Comparison of ENCODE assay signal across 8 cellular contexts in genomic region chr7:135147899-135148721, GRCh38. TPM values are rescaled to one million over a fixed set of nuclear protein-coding genes. Genes with fewer than 3 reads are reported as not detected.
DNase-seq lines count a peak whose midpoint lies in the region; ATAC-seq and TF ChIP-seq lines count a peak whose summit lies in the region.

Gene TMEM140, plus strand, starts transcription at chr7:135148072. Its CDS starts 16,370 bp downstream, at chr7:135164442.

- peaks cover 3% of the 10 kb centered on the region; the same call in 1 of the 3 replicates for H3K9me3 Mint-ChIP-seq in GM23338

- H3K27ac Mint-ChIP-seq in GM23338 = no peak within 1 kb of the TSS; the same call in 1 of the 2 replicates

- 6 to 23% (median 13%) methylated on average over 13 of the region's 13 CpGs for WGBS in psoas muscle, 3 donors

- H3F3A ChIP-seq in GM23338 (replicated peaks; ENCODE audit: low read depth) = no peaks in the 10 kb centered on the region
- H3F3A ChIP-seq in MM.1S (ENCODE audit: insufficient read depth, low read length) = peaks cover 30% of the 10 kb centered on the region

- peak within 1 kb of the TSS; percentile 78 for H3K9ac ChIP-seq in MM.1S (ENCODE audit: low read length)

- TF ChIP-seq CTCF in GM12875 (IDR thresholded peaks at IDR 0.05; ENCODE audit: borderline replicate concordance, insufficient read depth, low read depth, low read length) (no peak), GM23338 (conservative IDR thresholded peaks at IDR 0.05; ENCODE audit: low read depth in 2 of 2) (no peak), MM.1S (IDR thresholded peaks at IDR 0.05; ENCODE audit: low read length) (peak; percentile 19; the same call in 1 of the 2 replicates), psoas muscle (IDR thresholded peaks at IDR 0.05) (no peak)

- H3K4me1 Mint-ChIP-seq in GM23338 = peaks cover 8% of the 10 kb centered on the region; the same call in 2 of the 3 replicates

- no peaks in the 10 kb centered on the region for H3K9me3 ChIP-seq in MM.1S (replicated peaks; ENCODE audit: insufficient read depth, low read length)
- no peaks in the 10 kb centered on the region for H3K9me3 ChIP-seq in psoas muscle

- intact Hi-C loops in psoas muscle (cut with DNase I) = loop anchor here (2.0 to 5.0 kb wide), 3 partner anchors 17 to 161 kb away; partner anchors contain the start of gene AGBL3 (in 1 of the 2)

- no peaks in the 10 kb centered on the region; the same call in 2 of the 3 replicates for H3K36me3 Mint-ChIP-seq in GM23338 (ENCODE audit: low read depth)

- H3K27ac ChIP-seq in GM23338 (ENCODE audit: low read depth) = no peak within 1 kb of the TSS
- peak within 1 kb of the TSS; percentile 89 for H3K27ac ChIP-seq in MM.1S (ENCODE audit: low read length)
- peak within 1 kb of the TSS; percentile 97 for H3K27ac ChIP-seq in psoas muscle

- 0 out of 2 replicates have a peak, but pooled peaks cover 3% of the 10 kb centered on the region for H4K20me1 ChIP-seq in GM23338 (replicated peaks; ENCODE audit: insufficient read depth)
- no peaks in the 10 kb centered on the region for H4K20me1 ChIP-seq in MM.1S (ENCODE audit: insufficient read depth, low read length)

- DNase-seq in GM23338 (ENCODE audit: low spot score) (no peak), MM.1S (peak; percentile 96), fibroblast of the conjunctiva (ENCODE audit: low read depth) (peak; percentile 26), psoas muscle (peak in 1 of 2 donors; percentile 77), middle frontal gyrus (ENCODE audit: extremely low spot score, low spot score) (no peak), NCI-H524 treated with DMSO at 0.1 percent for 48 hours (lab: John Stamatoyannopoulos, UW) (no peak)
- DNase-seq in activated T-cell treated with anti-CD3 and anti-CD28 coated beads, Interleukin-2, amount 50 U/mL, for 1 hour = peak; percentile 59

- ATAC-seq in GM23338 (no peak), psoas muscle (peak; percentile 73 to 84 (median 79))

- no peaks in the 10 kb centered on the region; the same call in 1 of the 2 replicates for H3K4me1 ChIP-seq in GM23338 (ENCODE audit: insufficient read depth)
- H3K4me1 ChIP-seq in MM.1S (ENCODE audit: low read length) = peaks cover 34% of the 10 kb centered on the region
- H3K4me1 ChIP-seq in psoas muscle = peaks cover 40% of the 10 kb centered on the region

- H3K4me2 ChIP-seq in GM23338 = no peak within 1 kb of the TSS
- H3K4me2 ChIP-seq in MM.1S (ENCODE audit: low read depth, low read length) = peak within 1 kb of the TSS; percentile 84

- peak within 1 kb of the TSS; percentile 21; the same call in 1 of the 2 replicates for H2AFZ ChIP-seq in GM23338
- H2AFZ ChIP-seq in MM.1S (ENCODE audit: low read length) = peak within 1 kb of the TSS; percentile 64

- no peaks in the 10 kb centered on the region for H3K27me3 ChIP-seq in GM23338 (ENCODE audit: insufficient read depth)
- H3K27me3 ChIP-seq in MM.1S (replicated peaks; ENCODE audit: insufficient read depth, low read length) = no peaks in the 10 kb centered on the region
- no peaks in the 10 kb centered on the region for H3K27me3 ChIP-seq in psoas muscle (ENCODE audit: insufficient read depth in 3 of 3, low read length in 2 of 3)

- H3K4me3 Mint-ChIP-seq in GM23338 = no peak within 1 kb of the TSS

- no peaks in the 10 kb centered on the region for H3K79me2 ChIP-seq in GM23338 (replicated peaks; ENCODE audit: insufficient read depth)
- peaks cover 43% of the 10 kb centered on the region for H3K79me2 ChIP-seq in MM.1S (ENCODE audit: low read length)

- H3K9me2 ChIP-seq in GM23338 (ENCODE audit: insufficient read depth) (0 out of 2 replicates have a peak, but pooled peaks cover 5% of the 10 kb centered on the region), MM.1S (replicated peaks; ENCODE audit: insufficient read depth, low read length) (no peaks in the 10 kb centered on the region)

- H3K36me3 ChIP-seq in GM23338 (ENCODE audit: insufficient read depth) (no peaks in the 10 kb centered on the region), MM.1S (replicated peaks; ENCODE audit: insufficient read depth, low read length) (no peaks in the 10 kb centered on the region), psoas muscle (ENCODE audit: insufficient read depth in 1 of 2, low read depth in 1 of 2) (peaks cover 0 to 24% of the 10 kb centered on the region in 2 donors)

- H3K27me3 Mint-ChIP-seq in GM23338 (ENCODE audit: insufficient read depth, low read depth, poor library complexity) = no peaks in the 10 kb centered on the region

- H3K4me3 ChIP-seq in GM12875 (ENCODE audit: low read depth, low read length) = peak within 1 kb of the TSS; percentile 50
- no peak within 1 kb of the TSS for H3K4me3 ChIP-seq in GM23338
- H3K4me3 ChIP-seq in MM.1S (ENCODE audit: low read length) = peak within 1 kb of the TSS; percentile 73
- peak within 1 kb of the TSS; percentile 78 for H3K4me3 ChIP-seq in psoas muscle

TF ChIP-seq in GM23338, 12 proteins besides CTCF, POLR2A, EP300 and RAD21:
- TF ChIP-seq POLR2AphosphoS5 (IDR thresholded peaks at IDR 0.05; ENCODE audit: low read depth) = no peak
- no peak for TF ChIP-seq EZH2 (IDR thresholded peaks at IDR 0.05; ENCODE audit: low read depth, unreplicated experiment)
- no peak for TF ChIP-seq ETS1 (IDR thresholded peaks at IDR 0.05)
- no peak for TF ChIP-seq STAT1 (IDR thresholded peaks at IDR 0.05; ENCODE audit: unreplicated experiment)
- TF ChIP-seq ZNF331 (CRISPR knock-in tag; IDR thresholded peaks at IDR 0.05; ENCODE audit: low read depth) = no peak
- TF ChIP-seq ZNF114 (CRISPR knock-in tag; IDR thresholded peaks at IDR 0.05) = no peak
- no peak for TF ChIP-seq REST (IDR thresholded peaks at IDR 0.05; ENCODE audit: unreplicated experiment)
TF ChIP-seq in GM23338: peak in this region for 0.

RNA-seq across cellular contexts. Expression of gene TMEM140, which starts in this region (rescaled TPM):
- total RNA-seq in GM23338 (2014; rRNA removed; shearing (Covaris generic)) = not detected in 2 replicates
- polyA plus RNA-seq in GM23338 (2016; fragmentation: Nextera tagmentation; extraction: Ambion mirVana) (1.3 and 2.7 TPM in 2 replicates), psoas muscle (10 to 100 TPM; 25.4 to 62.1 (median 52.5) TPM)
- total RNA-seq in psoas muscle = 100 to 1,000 TPM in 1 of 4 donors, 10 to 100 TPM in 3; 67.0 to 106 (median 74.0) TPM

Comparison
In these comparisons a context has a peak if more than half of its experiments do, and no peak if none do; other contexts are left out.
1. RNA of gene TMEM140 (total RNA-seq): 67.0 to 106 TPM in psoas muscle; not detected in GM23338; every median in the first group is over 10 times any median in the second.
2. DNase-seq: peak in MM.1S (single experiment), activated T-cell treated with anti-CD3 and anti-CD28 coated beads, Interleukin-2, amount 50 U/mL, for 1 hour (single experiment) and fibroblast of the conjunctiva (single experiment); none in GM23338 (single experiment), middle frontal gyrus (single experiment) and NCI-H524 treated with DMSO at 0.1 percent for 48 hours (single experiment).